8 cellular contexts compared by ENCODE assay signal in the genomic region with DNA sequence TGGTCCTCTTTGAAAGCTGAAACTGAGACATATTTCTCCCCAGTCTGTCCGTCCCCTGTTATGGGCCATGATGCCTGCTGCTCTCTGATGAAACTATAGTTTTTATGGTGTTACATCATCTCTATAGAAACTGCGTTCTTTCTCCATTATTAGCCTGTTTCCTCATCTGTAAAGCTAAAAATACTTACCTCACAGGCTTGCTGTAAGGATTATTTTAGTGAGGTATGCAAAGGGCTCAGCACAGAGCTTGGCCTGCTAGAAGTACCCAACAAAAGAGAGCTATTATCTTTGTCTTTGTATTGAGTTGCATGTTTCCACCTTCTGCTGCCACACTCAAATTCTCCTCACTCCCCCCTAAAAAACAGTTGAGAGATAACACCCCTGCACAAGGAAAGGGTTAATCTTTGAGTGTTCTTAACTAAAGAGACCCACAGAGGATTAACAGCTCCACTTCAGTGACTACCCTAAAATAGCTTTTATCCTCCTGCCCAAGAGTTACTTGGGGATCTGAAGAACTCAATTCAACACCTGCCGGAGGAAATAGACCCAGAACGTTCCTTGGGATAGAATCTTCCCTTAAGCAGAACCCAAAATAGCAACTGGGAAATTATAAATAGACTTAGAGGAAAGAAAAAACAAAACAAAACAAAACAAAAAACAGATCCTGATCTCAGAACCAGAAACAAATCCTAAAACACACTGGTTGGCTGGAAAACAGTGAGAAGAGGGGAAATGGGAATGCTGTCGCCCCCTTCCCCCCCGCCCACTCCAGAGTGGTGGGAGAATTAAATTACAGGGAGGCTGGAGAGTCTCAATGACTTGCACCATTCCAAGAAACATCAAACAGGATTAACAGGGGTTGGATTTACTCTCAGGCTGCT. TPM values are rescaled to one million over a fixed set of nuclear protein-coding genes. Genes with fewer than 3 reads are reported as not detected.
A peak's percentile ranks its signal among the peaks of the same experiment; 100 is the strongest.
DNase-seq lines count a peak whose midpoint lies in the region; TF ChIP-seq lines count a peak whose summit lies in the region.

No MANE protein-coding gene starts in this region.

- H3K9ac ChIP-seq in duodenal mucosa (ENCODE audit: low read depth in 1 of 2, low read length in 2 of 2) = peak overlapping the region; percentile 87 to 99

- H3K4me1 ChIP-seq in CD8-positive, alpha-beta memory T cell (ENCODE audit: insufficient read depth, low read length) = peaks cover 60% of the 10 kb centered on the region
- H3K4me1 ChIP-seq in duodenal mucosa (ENCODE audit: control insufficient read depth in 1 of 2, insufficient read depth in 2 of 2, low read length in 2 of 2) = peaks cover 58 to 72% of the 10 kb centered on the region in 2 donors

- H3K27ac Mint-ChIP-seq in CD8-positive, alpha-beta memory T cell = peak overlapping the region; percentile 74 to 98 (median 94)
- H3K27ac Mint-ChIP-seq in nephron progenitor cell = peak overlapping the region; percentile 90

- peak overlapping the region; percentile 91 to 98 (median 93) for H3K4me3 Mint-ChIP-seq in CD8-positive, alpha-beta memory T cell
- H3K4me3 Mint-ChIP-seq in nephron progenitor cell = peak overlapping the region; percentile 100

- CTCF ChIA-PET in CD8-positive, alpha-beta memory T cell (lab: Charles Lee) = no interaction called here

- no peak for DNase-seq in CD8-positive, alpha-beta memory T cell
- peak; percentile 93 for DNase-seq in NOMO-1 treated with DMSO at 0.1 percent for 48 hours (lab: John Stamatoyannopoulos, UW; ENCODE audit: unreplicated experiment)
- no peak for DNase-seq in nephron progenitor cell
- no peak for DNase-seq in NCI-H187 (lab: John Stamatoyannopoulos, UW)
- no peak for DNase-seq in ecto neural progenitor cell (ENCODE audit: low spot score)
- no peak for DNase-seq in NCI-H1694 treated with DMSO at 0.1 percent for 48 hours (lab: John Stamatoyannopoulos, UW)
- DNase-seq in NCI-H526 treated with DMSO at 0.1 percent for 48 hours (lab: John Stamatoyannopoulos, UW) = no peak

- H3K27me3 ChIP-seq in CD8-positive, alpha-beta memory T cell (ENCODE audit: insufficient read depth, low read length, poor library complexity, severe bottlenecking) = no peaks in the 10 kb centered on the region
- no peaks in the 10 kb centered on the region for H3K27me3 ChIP-seq in duodenal mucosa (ENCODE audit: control insufficient read depth in 1 of 2, insufficient read depth in 2 of 2, low read length in 2 of 2)

- H3K36me3 Mint-ChIP-seq in CD8-positive, alpha-beta memory T cell = peaks cover 0 to 55% (median 6%) of the 10 kb centered on the region in 3 donors
- H3K36me3 Mint-ChIP-seq in nephron progenitor cell (ENCODE audit: low read depth) = peaks cover 21% of the 10 kb centered on the region

- H3K9me3 ChIP-seq in CD8-positive, alpha-beta memory T cell (ENCODE audit: low read length) = no peaks in the 10 kb centered on the region
- H3K9me3 ChIP-seq in duodenal mucosa (ENCODE audit: control insufficient read depth in 1 of 2, low read length in 2 of 2) = no peaks in the 10 kb centered on the region

- peak overlapping the region; percentile 91 for H3K4me3 ChIP-seq in CD8-positive, alpha-beta memory T cell (ENCODE audit: low read length)
- peak overlapping the region; percentile 93 to 95 for H3K4me3 ChIP-seq in duodenal mucosa (ENCODE audit: low read depth in 1 of 2, low read length in 2 of 2)

- H3K36me3 ChIP-seq in CD8-positive, alpha-beta memory T cell (ENCODE audit: insufficient read depth, low read length) = peaks cover 11% of the 10 kb centered on the region
- H3K36me3 ChIP-seq in duodenal mucosa (ENCODE audit: control insufficient read depth in 1 of 2, insufficient read depth in 2 of 2, low read length in 2 of 2) = peaks cover 8 to 26% of the 10 kb centered on the region in 2 donors

- H3K9me3 Mint-ChIP-seq in CD8-positive, alpha-beta memory T cell = no peaks in the 10 kb centered on the region
- no peaks in the 10 kb centered on the region for H3K9me3 Mint-ChIP-seq in nephron progenitor cell

- POLR2A ChIA-PET in CD8-positive, alpha-beta memory T cell (lab: Charles Lee) = no interaction called here

- H3K4me1 Mint-ChIP-seq in CD8-positive, alpha-beta memory T cell = peaks cover 75 to 88% (median 77%) of the 10 kb centered on the region in 3 donors
- H3K4me1 Mint-ChIP-seq in nephron progenitor cell = peaks cover 82% of the 10 kb centered on the region

- H3K27me3 Mint-ChIP-seq in CD8-positive, alpha-beta memory T cell = no peaks in the 10 kb centered on the region
- H3K27me3 Mint-ChIP-seq in nephron progenitor cell (ENCODE audit: low read depth, poor library complexity) = peaks cover 2% of the 10 kb centered on the region

- no peak for TF ChIP-seq CTCF in nephron progenitor cell (IDR thresholded peaks at IDR 0.05)

- no peak overlapping the region for H3K27ac ChIP-seq in CD8-positive, alpha-beta memory T cell (ENCODE audit: low read depth, low read length)
- H3K27ac ChIP-seq in duodenal mucosa (ENCODE audit: low read depth, low read length) = peak overlapping the region; percentile 13

RNA-seq across cellular contexts. Expression of gene PLAGL2, which starts 1.8 kb away (rescaled TPM):
- 100 to 1,000 TPM; 120 to 121 TPM for total RNA-seq in CD8-positive, alpha-beta memory T cell
- polyA plus RNA-seq in CD8-positive, alpha-beta memory T cell = 4.4 TPM

RNA-seq across cellular contexts. Expression of gene POFUT1, which starts 1.9 kb away (rescaled TPM):
- 10 to 100 TPM; 87.1 to 88.8 TPM for total RNA-seq in CD8-positive, alpha-beta memory T cell
- polyA plus RNA-seq in CD8-positive, alpha-beta memory T cell = 15.8 TPM
